1 cellular context compared by ENCODE assay signal in genomic region chr4:89641367-89641687, GRCh38.
TF ChIP-seq lines count a peak whose summit lies in the region.

No MANE protein-coding gene starts in this region.

TF ChIP-seq in IMR-90, 13 proteins besides CTCF, POLR2A, EP300 and RAD21:
- no peak for TF ChIP-seq FOS (IDR thresholded peaks at IDR 0.05; ENCODE audit: low read depth, low read length)
- no peak for TF ChIP-seq CHD1 (IDR thresholded peaks at IDR 0.05; ENCODE audit: low read depth, low read length)
- no peak for TF ChIP-seq NFE2L2 (IDR thresholded peaks at IDR 0.05; ENCODE audit: low read depth, low read length)
- no peak for TF ChIP-seq RCOR1 (IDR thresholded peaks at IDR 0.05; ENCODE audit: insufficient replicate concordance, low read length)
- TF ChIP-seq BHLHE40 (IDR thresholded peaks at IDR 0.05; ENCODE audit: low read depth, low read length) = no peak
- TF ChIP-seq MAZ (IDR thresholded peaks at IDR 0.05; ENCODE audit: borderline replicate concordance, low read depth, low read length) = no peak
- TF ChIP-seq MAFK (IDR thresholded peaks at IDR 0.05; ENCODE audit: low read depth, low read length) = no peak
- TF ChIP-seq USF2 (IDR thresholded peaks at IDR 0.05; ENCODE audit: low read depth, low read length) = no peak
- TF ChIP-seq SMC3 (IDR thresholded peaks at IDR 0.05; ENCODE audit: low read depth, low read length) = no peak
- TF ChIP-seq CEBPB (IDR thresholded peaks at IDR 0.05; ENCODE audit: low read depth, low read length) = no peak
- TF ChIP-seq MXI1 (IDR thresholded peaks at IDR 0.05; ENCODE audit: borderline replicate concordance, low read depth, low read length) = no peak
- TF ChIP-seq RFX5 (IDR thresholded peaks at IDR 0.05; ENCODE audit: low read depth, low read length) = no peak
- TF ChIP-seq ELK1 (IDR thresholded peaks at IDR 0.05; ENCODE audit: borderline replicate concordance, low read depth, low read length) = no peak
